ENCODE assay signal across 18 cellular contexts in the genomic region with DNA sequence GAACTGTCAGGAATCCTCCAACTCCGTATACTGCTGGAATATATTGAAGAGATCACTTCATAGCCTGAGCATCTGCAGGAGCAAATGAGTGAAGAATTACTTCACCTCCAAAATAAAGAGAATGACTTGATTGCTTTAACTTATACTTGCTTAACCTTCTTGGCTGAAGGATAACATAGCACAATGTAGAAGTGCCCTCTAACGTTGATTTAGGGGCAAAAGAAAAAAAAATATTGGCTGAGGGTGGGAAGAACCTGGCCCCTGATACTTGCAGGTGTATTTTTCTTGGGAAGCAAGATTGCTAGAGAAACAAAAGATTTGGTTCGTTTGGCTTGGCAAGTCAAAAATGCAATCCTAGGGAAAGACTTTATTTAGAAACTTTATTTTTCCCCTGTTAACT.
DNase-seq lines count a peak whose midpoint lies in the region; ATAC-seq, FAIRE-seq and TF ChIP-seq lines count a peak whose summit lies in the region.
"Had no signal": no experiment of that assay in that cellular context is flagged by ENCODE, and none has a peak within 500 bp of the region (broad histone marks: within the 10 kb centered on the region; RNA-seq: fewer than 3 reads in every experiment).

No MANE protein-coding gene starts in this region.

- H3K36me3 ChIP-seq in GM23248 (ENCODE audit: low read depth) (no peaks in the 10 kb centered on the region), OCI-LY3 (replicated peaks; ENCODE audit: low read depth, low read length) (no peaks in the 10 kb centered on the region)

- DNase-seq in A549 (ENCODE audit: low read depth in 1 of 2, low spot score in 1 of 2): no peak
- DNase-seq in GM23248: peak; percentile 31
- no peak for DNase-seq in chondrocyte (ENCODE audit: low spot score)
- DNase-seq in immature natural killer cell: no peak
- DNase-seq in EL: no peak
- DNase-seq in NOMO-1 (lab: John Stamatoyannopoulos, UW; ENCODE audit: unreplicated experiment in 2 of 2): no peak
- DNase-seq in effector memory CD8-positive, alpha-beta T cell: no peak
- DNase-seq: C1 segment of cervical spinal cord, DMS79 treated with DMSO at 0.1 percent for 48 hours, NCI-H1694, NCI-H2107, NCI-H524, NCI-H82, RPMI8226, SHP77 treated with DMSO at 0.1 percent for 48 hours had no signal

- H3K4me1 ChIP-seq in A549: peaks cover under 1% of the 10 kb centered on the region; the same call in 1 of the 3 replicates
- 0 out of 2 replicates have a peak, but pooled peaks cover 5% of the 10 kb centered on the region for H3K4me1 ChIP-seq in GM23248 (ENCODE audit: insufficient read depth)
- H3K4me1 ChIP-seq in OCI-LY3 (ENCODE audit: low read length): peaks cover 8% of the 10 kb centered on the region

- no peak overlapping the region for H3K4me3 ChIP-seq in A549
- H3K4me3 ChIP-seq in GM23248: no peak overlapping the region
- H3K4me3 ChIP-seq in OCI-LY3 (ENCODE audit: low read length): no peak overlapping the region
- H3K4me3 ChIP-seq: GM23338 had no signal

- POLR2A ChIA-PET in A549 (lab: Yijun Ruan, JAX): no interaction called here

- no peak overlapping the region for H3K9ac ChIP-seq in GM23248
- H3K9ac ChIP-seq in OCI-LY3 (ENCODE audit: low read length): no peak overlapping the region

- TF ChIP-seq POLR2A in A549 (IDR thresholded peaks at IDR 0.05; ENCODE audit: low read length): no peak

- H3K9me3 ChIP-seq in A549 (no peaks in the 10 kb centered on the region), GM23248 (ENCODE audit: low read depth) (no peaks in the 10 kb centered on the region), OCI-LY3 (ENCODE audit: insufficient read depth, low read length) (no peaks in the 10 kb centered on the region)

- TF ChIP-seq CTCF in A549 (IDR thresholded peaks at IDR 0.05) (peak; percentile 34; the same call in 2 of the 3 replicates), OCI-LY3 (IDR thresholded peaks at IDR 0.05; ENCODE audit: low read depth, low read length) (peak; percentile 71), chondrocyte (IDR thresholded peaks at IDR 0.05) (peak; percentile 43)

- H3K36me3 Mint-ChIP-seq in chondrocyte (ENCODE audit: low read depth) (no peaks in the 10 kb centered on the region), immature natural killer cell (no peaks in the 10 kb centered on the region)
- H3K36me3 Mint-ChIP-seq in effector memory CD8-positive, alpha-beta T cell (ENCODE audit: insufficient read depth): no peaks in the 10 kb centered on the region

- in situ Hi-C loops in GM23248 (cut with MboI): no loop called here

- H3K27me3 ChIP-seq in GM23248 (replicated peaks; ENCODE audit: insufficient read depth): no peaks in the 10 kb centered on the region
- peaks cover 11% of the 10 kb centered on the region; the same call in 1 of the 2 replicates for H3K27me3 ChIP-seq in OCI-LY3 (ENCODE audit: low read depth, low read length)

- TF ChIP-seq EP300 in A549 (IDR thresholded peaks at IDR 0.05): no peak

- peaks cover 1% of the 10 kb centered on the region for H3K27me3 Mint-ChIP-seq in chondrocyte (ENCODE audit: low read depth)
- H3K27me3 Mint-ChIP-seq in immature natural killer cell (ENCODE audit: low read depth in 3 of 3): peaks cover 0 to 6% (median 1%) of the 10 kb centered on the region in 3 donors
- peaks cover 0 to 11% of the 10 kb centered on the region in 2 donors for H3K27me3 Mint-ChIP-seq in effector memory CD8-positive, alpha-beta T cell

- H3F3A ChIP-seq in GM23248 (ENCODE audit: insufficient read depth): peaks cover under 1% of the 10 kb centered on the region; the same call in 1 of the 2 replicates

- CTCF ChIA-PET in A549 (lab: Yijun Ruan, JAX): interaction anchor here (0.7 to 1.0 kb wide), 3 partner anchors 9 to 507 kb away, joined by 3 read pairs; no protein-coding TSS in a partner anchor

- peak; percentile 46 to 51; a peak in 3 of 5 replicates for TF ChIP-seq RAD21 in A549 (conservative IDR thresholded peaks at IDR 0.05 in 1 of 2, IDR thresholded peaks at IDR 0.05 in 1 of 2)

- H3K79me2 ChIP-seq in GM23248 (ENCODE audit: insufficient read depth) (no peaks in the 10 kb centered on the region), OCI-LY3 (ENCODE audit: low read length) (no peaks in the 10 kb centered on the region)

- H2AFZ ChIP-seq in GM23248 (no peak overlapping the region), OCI-LY3 (ENCODE audit: low read depth, low read length) (no peak overlapping the region)
- H2AFZ ChIP-seq: GM23338 had no signal

- 3% methylated on average over 3 of the region's 3 CpGs for WGBS in A549 (ENCODE audit: missing lambda C conversion rate)
- WGBS in GM23248 (ENCODE audit: low coverage in 1 of 2, low lambda C conversion rate in 2 of 2, missing lambda C conversion rate in 2 of 2), 2 experiments: 7 to 12% methylated on average over 3 of the region's 3 CpGs

- H3K4me2 ChIP-seq in A549: no peak overlapping the region
- H3K4me2 ChIP-seq in GM23248 (ENCODE audit: unreplicated experiment): no peak overlapping the region
- no peak overlapping the region for H3K4me2 ChIP-seq in OCI-LY3 (ENCODE audit: low read length)
- H3K4me2 ChIP-seq: GM23338 had no signal

- H3K27ac Mint-ChIP-seq in chondrocyte (ENCODE audit: unreplicated experiment) (no peak overlapping the region), immature natural killer cell (no peak overlapping the region)
- H3K27ac Mint-ChIP-seq in effector memory CD8-positive, alpha-beta T cell: no peak overlapping the region
- H3K27ac Mint-ChIP-seq: GM23338 had no signal

- H3K27ac ChIP-seq in A549 (no peak overlapping the region), GM23248 (no peak overlapping the region), OCI-LY3 (ENCODE audit: low read length) (no peak overlapping the region)

- ATAC-seq in A549: 0 out of 6 replicates have a peak, but pooled peaks of 1 of the 2 experiments have one; percentile 17
- no peak for ATAC-seq in effector memory CD8-positive, alpha-beta T cell (replicated peaks)
- ATAC-seq: GM23338 had no signal

- H4K20me1 ChIP-seq in GM23248 (ENCODE audit: insufficient read depth) (no peaks in the 10 kb centered on the region), OCI-LY3 (ENCODE audit: insufficient read depth, low read length) (no peaks in the 10 kb centered on the region)

- H3K4me1 Mint-ChIP-seq in chondrocyte (ENCODE audit: low read depth) (no peaks in the 10 kb centered on the region), immature natural killer cell (no peaks in the 10 kb centered on the region)
- H3K4me1 Mint-ChIP-seq in effector memory CD8-positive, alpha-beta T cell (ENCODE audit: low read depth in 2 of 2): no peaks in the 10 kb centered on the region

- H3K9me2 ChIP-seq in GM23248 (ENCODE audit: insufficient read depth): no peaks in the 10 kb centered on the region

- no peaks in the 10 kb centered on the region for H3K9me3 Mint-ChIP-seq in chondrocyte (ENCODE audit: low read depth)
- H3K9me3 Mint-ChIP-seq in immature natural killer cell: no peaks in the 10 kb centered on the region
- no peaks in the 10 kb centered on the region for H3K9me3 Mint-ChIP-seq in effector memory CD8-positive, alpha-beta T cell
- H3K9me3 Mint-ChIP-seq: GM23338 had no signal

- no peak overlapping the region for H3K4me3 Mint-ChIP-seq in chondrocyte (ENCODE audit: unreplicated experiment)
- no peak overlapping the region for H3K4me3 Mint-ChIP-seq in immature natural killer cell
- H3K4me3 Mint-ChIP-seq in effector memory CD8-positive, alpha-beta T cell: no peak overlapping the region
- H3K4me3 Mint-ChIP-seq: GM23338 had no signal

- FAIRE-seq in A549 (lab: Jason Lieb, UNC): no peak
- FAIRE-seq: A204.1 had no signal

TF ChIP-seq in A549, 52 proteins besides CTCF, POLR2A, EP300 and RAD21:
- TF ChIP-seq MAFK (IDR thresholded peaks at IDR 0.05; ENCODE audit: partially characterized antibody): no peak
- no peak for TF ChIP-seq RARB (CRISPR knock-in tag; IDR thresholded peaks at IDR 0.05)
- TF ChIP-seq FOSL2 (IDR thresholded peaks at IDR 0.05): no peak
- TF ChIP-seq FOSL2 (CRISPR knock-in tag; IDR thresholded peaks at IDR 0.05): no peak
- no peak for TF ChIP-seq CEBPB (IDR thresholded peaks at IDR 0.05)
- TF ChIP-seq EHMT2 (IDR thresholded peaks at IDR 0.05; ENCODE audit: low read depth): no peak
- TF ChIP-seq JUN (IDR thresholded peaks at IDR 0.05): no peak
- TF ChIP-seq PHF8 (IDR thresholded peaks at IDR 0.05; ENCODE audit: borderline replicate concordance, low read depth): no peak
- no peak for TF ChIP-seq ZFP36 (IDR thresholded peaks at IDR 0.05; ENCODE audit: borderline replicate concordance, partially characterized antibody)
- no peak for TF ChIP-seq NFE2L2 (conservative IDR thresholded peaks at IDR 0.05; ENCODE audit: low read length)
- no peak for TF ChIP-seq ZNF302 (CRISPR knock-in tag; IDR thresholded peaks at IDR 0.05)
- TF ChIP-seq ESRRA (IDR thresholded peaks at IDR 0.05; ENCODE audit: borderline replicate concordance, low read length): no peak
- no peak for TF ChIP-seq SREBF2 (IDR thresholded peaks at IDR 0.05)
- TF ChIP-seq E2F6 (IDR thresholded peaks at IDR 0.05; ENCODE audit: borderline replicate concordance, low read depth): no peak
- no peak for TF ChIP-seq HOXA7 (CRISPR knock-in tag; IDR thresholded peaks at IDR 0.05)
